16 cellular contexts compared by ENCODE assay signal in the genomic region with DNA sequence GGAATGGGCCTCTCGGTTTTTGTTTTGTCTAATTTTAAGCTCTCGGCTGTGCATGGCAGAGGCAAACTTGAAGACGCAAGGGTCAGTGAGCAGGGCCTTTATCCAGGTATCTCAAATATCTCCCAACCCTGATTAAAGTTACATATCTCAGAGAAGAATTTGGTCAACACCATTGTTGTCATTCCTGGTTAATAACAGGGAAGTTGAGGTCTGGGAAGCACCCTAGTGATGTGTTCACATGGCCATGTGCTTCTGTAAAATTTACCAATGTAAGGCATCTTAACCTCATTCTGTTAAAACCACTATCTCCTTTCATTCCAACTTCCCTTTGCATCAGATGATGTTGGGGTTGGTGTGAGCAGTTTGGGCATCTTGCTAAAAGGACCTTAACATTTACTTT. TPM values are rescaled to one million over a fixed set of nuclear protein-coding genes. Genes with fewer than 3 reads are reported as not detected.
DNase-seq lines count a peak whose midpoint lies in the region; ATAC-seq and TF ChIP-seq lines count a peak whose summit lies in the region.
"Had no signal": no experiment of that assay in that cellular context is flagged by ENCODE, and none has a peak within 500 bp of the region (broad histone marks: within the 10 kb centered on the region; RNA-seq: fewer than 3 reads in every experiment).

No MANE protein-coding gene starts in this region.

- H3K4me3 ChIP-seq in MM.1S (ENCODE audit: low read length), result no peak overlapping the region
- H3K4me3 ChIP-seq in fibroblast of lung (replicated peaks in 1 of 4; ENCODE audit: control extremely low read depth in 1 of 4, insufficient read depth in 1 of 4, low read depth in 3 of 4, low read length in 4 of 4), result no peak overlapping the region
- H3K4me3 ChIP-seq in transverse colon, result no peak overlapping the region
- H3K4me3 ChIP-seq in SK-N-SH (ENCODE audit: low read depth in 2 of 2, low read length in 1 of 2), result no peak overlapping the region
- H3K4me3 ChIP-seq: HAP-1, neural progenitor cell had no signal

- in situ Hi-C loops in transverse colon (cut with MboI; ENCODE audit: low pct_ligation_motif_present in 1 of 4, low pct_unique_long_range_greater_than_20kb in 1 of 4, low sequenced_read_pairs in 3 of 4), result loop anchor here in 1 of 4 donors (25.0 kb wide), 1 partner anchor 283 kb away; a partner anchor contains a TSS

- peaks cover 12% of the 10 kb centered on the region for H3K4me1 ChIP-seq in MM.1S (ENCODE audit: low read length)
- no peaks in the 10 kb centered on the region for H3K4me1 ChIP-seq in fibroblast of lung (ENCODE audit: control insufficient read depth, extremely low read depth, insufficient read depth, low read length)
- H3K4me1 ChIP-seq in transverse colon, result peaks cover 0 to 11% (median 7%) of the 10 kb centered on the region in 4 donors
- H3K4me1 ChIP-seq in SK-N-SH (ENCODE audit: control insufficient read depth in 1 of 2, insufficient read depth in 2 of 2, low read depth in 1 of 2, low read length in 1 of 2), result peaks cover 0 to 5% of the 10 kb centered on the region in 2 experiments; a peak in 1 of 4 replicates

- H3K4me2 ChIP-seq in MM.1S (ENCODE audit: low read depth, low read length) (peak overlapping the region; percentile 53), fibroblast of lung (ENCODE audit: extremely low read depth, insufficient read depth, low read length) (no peak overlapping the region), SK-N-SH (no peak overlapping the region)
- H3K4me2 ChIP-seq: neural progenitor cell had no signal

- TF ChIP-seq CTCF in MM.1S (IDR thresholded peaks at IDR 0.05; ENCODE audit: low read length), result no peak
- TF ChIP-seq CTCF in fibroblast of lung (conservative IDR thresholded peaks at IDR 0.05 in 1 of 2, IDR thresholded peaks at IDR 0.05 in 1 of 2; ENCODE audit: low read depth in 1 of 2, low read length in 2 of 2), result no peak
- TF ChIP-seq CTCF in transverse colon (IDR thresholded peaks at IDR 0.05), result no peak
- no peak for TF ChIP-seq CTCF in SK-N-SH (IDR thresholded peaks at IDR 0.05)

- no peaks in the 10 kb centered on the region for H3K36me3 ChIP-seq in MM.1S (replicated peaks; ENCODE audit: insufficient read depth, low read length)
- H3K36me3 ChIP-seq in fibroblast of lung (ENCODE audit: control insufficient read depth, insufficient read depth, low read length), result no peaks in the 10 kb centered on the region
- H3K36me3 ChIP-seq in transverse colon, result no peaks in the 10 kb centered on the region
- H3K36me3 ChIP-seq in SK-N-SH (replicated peaks in 1 of 2; ENCODE audit: control insufficient read depth in 1 of 2, insufficient read depth in 2 of 2, low read length in 1 of 2), result no peaks in the 10 kb centered on the region
- H3K36me3 ChIP-seq: HAP-1, neural progenitor cell had no signal

- no peak for ATAC-seq in GM18502 (IDR thresholded peaks at IDR 0.05; ENCODE audit: poor library complexity, unreplicated experiment)
- no peak for ATAC-seq in stimulated activated naive CD8-positive, alpha-beta T cell treated with anti-CD3 and anti-CD28 coated beads, Interleukin-15, Interleukin-2, amounts not matched to agents 100 U/mL and 50 U/mL, for 24 hours
- ATAC-seq: SK-N-SH treated with all-trans-retinoic acid at 6 μM for 48 hours had no signal

- DNase-seq in activated effector memory CD4-positive, alpha-beta T cell treated with anti-CD3 and anti-CD28 coated beads, Interleukin-2, amount 50 U/mL, for 16 hours, result peak; percentile 36
- no peak for DNase-seq in activated effector memory CD4-positive, alpha-beta T cell treated with Interleukin-2 at 50 U/mL for 16 hours
- DNase-seq in MM.1S (no peak), fibroblast of lung (ENCODE audit: low read depth in 2 of 2) (peak in 1 of 2 donors; percentile 42), transverse colon (peak; percentile 2), SK-N-SH (no peak)
- DNase-seq in stimulated activated naive CD8-positive, alpha-beta T cell treated with anti-CD3 and anti-CD28 coated beads, Interleukin-15, Interleukin-2, amounts not matched to agents 100 U/mL and 50 U/mL, for 24 hours, result no peak
- DNase-seq: amygdala, kidney, NCI-H2081 treated with DMSO at 0.1 percent for 48 hours, NCI-H524 treated with DMSO at 0.1 percent for 48 hours, retina had no signal

- H3K9me3 ChIP-seq in MM.1S (replicated peaks; ENCODE audit: insufficient read depth, low read length) (no peaks in the 10 kb centered on the region), fibroblast of lung (ENCODE audit: control insufficient read depth, insufficient read depth, low read depth, low read length) (no peaks in the 10 kb centered on the region), transverse colon (no peaks in the 10 kb centered on the region), SK-N-SH (no peaks in the 10 kb centered on the region)
- H3K9me3 ChIP-seq: HAP-1 had no signal

- H3K9ac ChIP-seq in MM.1S (ENCODE audit: low read length), result peak overlapping the region; percentile 14; the same call in 1 of the 2 replicates
- no peak overlapping the region for H3K9ac ChIP-seq in fibroblast of lung (ENCODE audit: insufficient read depth, low read length)
- H3K9ac ChIP-seq in SK-N-SH, result no peak overlapping the region
- H3K9ac ChIP-seq: neural progenitor cell had no signal

- H3K27ac ChIP-seq in MM.1S (ENCODE audit: low read length), result peak overlapping the region; percentile 79
- peak overlapping the region; percentile 1 for H3K27ac ChIP-seq in fibroblast of lung (ENCODE audit: insufficient read depth, low read length)
- peak overlapping the region in 1 of 4 donors; percentile 9 for H3K27ac ChIP-seq in transverse colon
- no peak overlapping the region for H3K27ac ChIP-seq in SK-N-SH (ENCODE audit: low read depth in 2 of 2, low read length in 1 of 2)
- H3K27ac ChIP-seq: neural progenitor cell had no signal

- no peak for TF ChIP-seq RAD21 in SK-N-SH (IDR thresholded peaks at IDR 0.05; ENCODE audit: low read length)

- CTCF ChIA-PET in SK-N-SH (lab: Yijun Ruan, JAX), result interaction anchor here (1.2 to 8.4 kb wide), 2 partner anchors 121 to 127 kb away, joined by 3 to 59 read pairs; no protein-coding TSS in a partner anchor

- intact Hi-C loops in transverse colon (cut with DNase I; ENCODE audit: low total_unique reads), result no loop called here

- 87 to 97% methylated on average over 3 of the region's 3 CpGs for WGBS in transverse colon (ENCODE audit: low coverage in 1 of 2), 2 donors
- WGBS in SK-N-SH (ENCODE audit: low lambda C conversion rate), result 88% methylated on average over 3 of the region's 3 CpGs

- H3K79me2 ChIP-seq in MM.1S (ENCODE audit: low read length) (peaks cover 9% of the 10 kb centered on the region), fibroblast of lung (ENCODE audit: control insufficient read depth, insufficient read depth, low read length) (peaks cover 4% of the 10 kb centered on the region), SK-N-SH (ENCODE audit: insufficient read depth) (peaks cover 7% of the 10 kb centered on the region)

- H4K20me1 ChIP-seq in MM.1S (ENCODE audit: insufficient read depth, low read length), result no peaks in the 10 kb centered on the region
- no peaks in the 10 kb centered on the region for H4K20me1 ChIP-seq in fibroblast of lung (ENCODE audit: control insufficient read depth, extremely low read depth, insufficient read depth, low read length)
- H4K20me1 ChIP-seq in SK-N-SH (ENCODE audit: insufficient read depth), result no peaks in the 10 kb centered on the region

- no peak for TF ChIP-seq POLR2A in transverse colon (IDR thresholded peaks at IDR 0.05)

- POLR2A ChIA-PET in SK-N-SH (lab: Yijun Ruan, JAX), result no interaction called here

- H3K9me2 ChIP-seq in MM.1S (replicated peaks; ENCODE audit: insufficient read depth, low read length), result no peaks in the 10 kb centered on the region
- no peaks in the 10 kb centered on the region for H3K9me2 ChIP-seq in SK-N-SH

- no peaks in the 10 kb centered on the region for H3K27me3 ChIP-seq in MM.1S (replicated peaks; ENCODE audit: insufficient read depth, low read length)
- H3K27me3 ChIP-seq in fibroblast of lung (ENCODE audit: control insufficient read depth, insufficient read depth, low read length), result no peaks in the 10 kb centered on the region
- H3K27me3 ChIP-seq in transverse colon, result no peaks in the 10 kb centered on the region
- no peaks in the 10 kb centered on the region for H3K27me3 ChIP-seq in SK-N-SH (ENCODE audit: insufficient read depth)

- peak overlapping the region; percentile 59 for H2AFZ ChIP-seq in MM.1S (ENCODE audit: low read length)
- H2AFZ ChIP-seq in fibroblast of lung (ENCODE audit: low read length), result no peak overlapping the region
- H2AFZ ChIP-seq in SK-N-SH (ENCODE audit: low read depth), result no peak overlapping the region
- H2AFZ ChIP-seq: neural progenitor cell had no signal

- TF ChIP-seq EP300 in transverse colon (IDR thresholded peaks at IDR 0.05; ENCODE audit: low read depth) (no peak), SK-N-SH (IDR thresholded peaks at IDR 0.05; ENCODE audit: borderline replicate concordance in 1 of 2, low read depth in 1 of 2, low read length in 1 of 2) (no peak)

- H3F3A ChIP-seq in MM.1S (ENCODE audit: insufficient read depth, low read length), result peaks cover 14% of the 10 kb centered on the region
- H3F3A ChIP-seq in SK-N-SH (replicated peaks; ENCODE audit: insufficient read depth), result peaks cover 10% of the 10 kb centered on the region

TF ChIP-seq in SK-N-SH, 30 proteins besides CTCF, POLR2A, EP300 and RAD21 (continues in another document):
- TF ChIP-seq, protein P1, sequence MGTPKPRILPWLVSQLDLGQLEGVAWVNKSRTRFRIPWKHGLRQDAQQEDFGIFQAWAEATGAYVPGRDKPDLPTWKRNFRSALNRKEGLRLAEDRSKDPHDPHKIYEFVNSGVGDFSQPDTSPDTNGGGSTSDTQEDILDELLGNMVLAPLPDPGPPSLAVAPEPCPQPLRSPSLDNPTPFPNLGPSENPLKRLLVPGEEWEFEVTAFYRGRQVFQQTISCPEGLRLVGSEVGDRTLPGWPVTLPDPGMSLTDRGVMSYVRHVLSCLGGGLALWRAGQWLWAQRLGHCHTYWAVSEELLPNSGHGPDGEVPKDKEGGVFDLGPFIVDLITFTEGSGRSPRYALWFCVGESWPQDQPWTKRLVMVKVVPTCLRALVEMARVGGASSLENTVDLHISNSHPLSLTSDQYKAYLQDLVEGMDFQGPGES (IDR thresholded peaks at IDR 0.05; ENCODE audit: low read depth, low read length), result no peak
- no peak for TF ChIP-seq RCOR1 (IDR thresholded peaks at IDR 0.05; ENCODE audit: low read length)
- TF ChIP-seq TEAD4 (IDR thresholded peaks at IDR 0.05; ENCODE audit: borderline replicate concordance, insufficient read depth), result no peak
- no peak for TF ChIP-seq JUND (IDR thresholded peaks at IDR 0.05)
- no peak for TF ChIP-seq ELF1 (IDR thresholded peaks at IDR 0.05)
- TF ChIP-seq RXRA (IDR thresholded peaks at IDR 0.05; ENCODE audit: borderline replicate concordance, low read depth), result no peak
- no peak for TF ChIP-seq MXI1 (IDR thresholded peaks at IDR 0.05; ENCODE audit: low read depth, low read length)

RNA-seq across cellular contexts. Expression of a gene that starts 4.0 kb away (rescaled TPM):
- total RNA-seq in fibroblast of lung, result 1.3 and 1.8 TPM in 2 replicates
- 1.5 and 4.0 TPM in 2 replicates for polyA plus RNA-seq in fibroblast of lung
- polyA plus RNA-seq in fibroblast of lung (2012), result 2.3 and 6.6 TPM in 2 replicates
- polyA minus RNA-seq in fibroblast of lung (ENCODE audit: low replicate concordance), result 0.86 and 6.2 TPM in 2 replicates
- total RNA-seq in transverse colon, result 10 to 100 TPM in 1 of 4 donors, 1 to 10 TPM in 3; 4.0 to 14.6 (median 6.9) TPM
- 2.5 and 3.8 TPM in 2 replicates for polyA plus RNA-seq in SK-N-SH (2012; rRNA removed)
- polyA plus RNA-seq in SK-N-SH (2012; cell fraction: cytosol; rRNA removed), result 1.9 and 2.3 TPM in 2 replicates
- polyA plus RNA-seq in SK-N-SH (2012; cell fraction: nucleus; rRNA removed), result 4.3 and 7.1 TPM in 2 replicates

Comparison
In these comparisons a context has a peak if more than half of its experiments do, and no peak if none do; other contexts are left out.
1. DNase-seq: peak in activated effector memory CD4-positive, alpha-beta T cell treated with anti-CD3 and anti-CD28 coated beads, Interleukin-2, amount 50 U/mL, for 16 hours (single experiment) and transverse colon (single experiment); none in activated effector memory CD4-positive, alpha-beta T cell treated with Interleukin-2 at 50 U/mL for 16 hours (single experiment), MM.1S (single experiment), SK-N-SH (single experiment) and stimulated activated naive CD8-positive, alpha-beta T cell treated with anti-CD3 and anti-CD28 coated beads, Interleukin-15, Interleukin-2, amounts not matched to agents 100 U/mL and 50 U/mL, for 24 hours (single experiment).
2. H3K27ac ChIP-seq: peak in MM.1S (single experiment) and fibroblast of lung (single experiment); none in SK-N-SH (0 of 2).